In the genomic region with DNA sequence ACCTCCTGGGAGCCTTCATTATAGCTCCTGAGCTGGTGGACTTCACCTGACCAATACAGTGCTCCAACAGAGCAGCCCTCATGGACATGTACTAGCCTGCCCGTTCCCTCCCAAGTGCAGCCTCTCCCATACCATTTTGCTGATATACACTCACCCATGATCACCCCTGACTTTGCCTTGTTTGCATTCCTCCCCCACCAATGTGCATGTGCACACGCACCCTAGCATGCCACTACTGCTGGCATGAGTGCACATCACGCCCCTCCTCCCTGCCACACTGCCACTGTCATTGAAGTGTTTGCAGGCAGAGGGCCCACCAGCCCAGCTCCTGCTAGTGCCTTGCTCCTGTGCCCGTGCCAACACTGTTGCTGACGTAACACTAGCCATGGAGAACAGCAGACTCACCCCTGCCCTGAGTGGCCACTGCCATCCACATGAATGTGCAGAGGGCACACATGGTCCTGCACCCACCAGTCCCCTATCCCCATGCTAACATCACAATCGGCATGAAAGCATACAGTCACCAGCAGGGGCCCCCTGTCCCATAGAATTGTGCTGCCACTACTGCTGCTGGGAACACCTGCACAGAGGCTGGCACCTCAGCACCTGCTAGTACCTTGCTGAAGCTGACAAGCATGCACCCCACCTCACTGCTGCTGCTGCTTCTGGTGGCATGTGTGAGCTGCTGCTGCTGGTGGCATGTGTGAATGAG, we compare ENCODE assay signal across 15 cellular contexts.
DNase-seq lines count a peak whose midpoint lies in the region; ATAC-seq, FAIRE-seq and TF ChIP-seq lines count a peak whose summit lies in the region.
"Had no signal": no experiment of that assay in that cellular context is flagged by ENCODE, and none has a peak within 500 bp of the region (broad histone marks: within the 10 kb centered on the region; RNA-seq: fewer than 3 reads in every experiment).

No MANE protein-coding gene starts in this region.

- SMC1A ChIA-PET in GM12878 (lab: Charles Lee; ENCODE audit: uncharacterized antibody, unreplicated experiment), result no interaction called here

- H3K9ac ChIP-seq in HCT116 (ENCODE audit: low read length), result no peak overlapping the region
- H3K9ac ChIP-seq in GM12878 (ENCODE audit: control insufficient read depth, insufficient read depth, low read length), result no peak overlapping the region
- no peak overlapping the region for H3K9ac ChIP-seq in HepG2 (ENCODE audit: insufficient read depth, low read depth, low read length)

- no peaks in the 10 kb centered on the region for H3K9me2 ChIP-seq in HCT116 (ENCODE audit: insufficient read depth)

- H3K27ac ChIP-seq in HCT116 (ENCODE audit: low read depth, low read length) (no peak overlapping the region), GM12878 (ENCODE audit: control insufficient read depth, insufficient read depth) (no peak overlapping the region), HepG2 (ENCODE audit: extremely low read length, insufficient read depth, low read length) (no peak overlapping the region)
- H3K27ac ChIP-seq: skin epidermis had no signal

- POLR2A ChIA-PET in HCT116 (lab: Charles Lee), result no interaction called here
- POLR2A ChIA-PET in GM12878 (lab: Charles Lee), result no interaction called here
- POLR2A ChIA-PET in HepG2 (lab: Yijun Ruan, JAX), result no interaction called here

- H3K4me1 ChIP-seq in HCT116 (ENCODE audit: control insufficient read depth in 1 of 2, insufficient read depth in 2 of 2, low read length in 2 of 2), result peaks cover 0 to 3% of the 10 kb centered on the region in 2 experiments; a peak in 1 of 4 replicates
- H3K4me1 ChIP-seq in GM12878 (ENCODE audit: control insufficient read depth, insufficient read depth, low read length), result no peaks in the 10 kb centered on the region
- no peaks in the 10 kb centered on the region for H3K4me1 ChIP-seq in HepG2 (ENCODE audit: insufficient read depth, low read length)

- no peaks in the 10 kb centered on the region for H4K20me1 ChIP-seq in HCT116 (ENCODE audit: insufficient read depth)
- H4K20me1 ChIP-seq in GM12878 (ENCODE audit: control insufficient read depth, insufficient read depth), result no peaks in the 10 kb centered on the region
- H4K20me1 ChIP-seq in HepG2 (ENCODE audit: insufficient read depth, low read length), result no peaks in the 10 kb centered on the region

- in situ Hi-C loops in GM12878 (cut with MboI) (no loop called here), HepG2 (cut with HindIII; ENCODE audit: extremely low pct_ligation_motif_present, low pct_unique_long_range_greater_than_20kb) (no loop called here)

- no peak overlapping the region for H3K4me2 ChIP-seq in HCT116 (ENCODE audit: low read length)
- H3K4me2 ChIP-seq in GM12878 (ENCODE audit: control insufficient read depth, insufficient read depth), result no peak overlapping the region
- H3K4me2 ChIP-seq in HepG2 (ENCODE audit: low read depth, low read length), result no peak overlapping the region

- DNase-seq in NCI-H1417 (lab: John Stamatoyannopoulos, UW), result peak in 2 of 3 experiments; percentile 37 to 68
- DNase-seq in NCI-H1417 treated with DMSO at 0.1 percent for 48 hours (lab: John Stamatoyannopoulos, UW), result no peak
- no peak for DNase-seq in HCT116 (ENCODE audit: low read depth, low spot score)
- DNase-seq in GM12878 (ENCODE audit: low read depth, low spot score), result no peak
- DNase-seq in HepG2 (ENCODE audit: low spot score), result no peak
- DNase-seq in SKM-1 treated with dmso at 0.1 percent for 144 hours (lab: John Stamatoyannopoulos, UW; ENCODE audit: unreplicated experiment), result no peak
- DNase-seq: activated CD4-positive, alpha-beta T cell treated with anti-CD3 and anti-CD28 coated beads for 48 hours; CD4-positive, alpha-beta memory T cell; GF-D8; H7; NCI-H446 had no signal

- WGBS in GM12878 (ENCODE audit: insufficient coverage, insufficient replicate concordance, low lambda C conversion rate, missing lambda C conversion rate), result 22% methylated on average over 6 of the region's 6 CpGs
- 10% methylated on average over 5 of the region's 6 CpGs for WGBS in HepG2 (ENCODE audit: low lambda C conversion rate)

- CTCF ChIA-PET in HCT116 (lab: Charles Lee), result no interaction called here
- CTCF ChIA-PET in GM12878 (lab: Yijun Ruan, JAX), result interaction anchor here (0.8 kb wide), 1 partner anchor 56 kb away, joined by 3 read pairs; no protein-coding TSS in a partner anchor
- CTCF ChIA-PET in HepG2 (lab: Yijun Ruan, JAX; ENCODE audit: low intra/inter-chr PET ratio, low total read pairs), result no interaction called here

- ATAC-seq in HCT116 (peak; percentile 69), GM12878 (peak; percentile 37), HepG2 (peak; percentile 65), GM19023 (IDR thresholded peaks at IDR 0.05; ENCODE audit: unreplicated experiment) (no peak), GM21515 (IDR thresholded peaks at IDR 0.05; ENCODE audit: unreplicated experiment) (no peak)
- ATAC-seq: Panc1 had no signal

- RAD21 ChIA-PET in HCT116 (lab: Charles Lee; ENCODE audit: low non-redundant PET in 1 of 2, low total read pairs in 2 of 2, uncharacterized antibody in 2 of 2, unreplicated experiment in 2 of 2) (no interaction called here), GM12878 (lab: Charles Lee; ENCODE audit: unreplicated experiment) (no interaction called here)

- peaks cover 10% of the 10 kb centered on the region for H3K27me3 ChIP-seq in HCT116 (ENCODE audit: insufficient read depth, low read length)
- H3K27me3 ChIP-seq in GM12878 (replicated peaks in 1 of 2; ENCODE audit: control insufficient read depth in 2 of 2, insufficient read depth in 2 of 2, low read length in 1 of 2), result no peaks in the 10 kb centered on the region; a peak in 2 of 4 replicates
- H3K27me3 ChIP-seq in HepG2 (ENCODE audit: control insufficient read depth in 1 of 2, insufficient read depth in 2 of 2, low read length in 2 of 2), result peaks cover 0 to 13% of the 10 kb centered on the region in 2 experiments; a peak in 3 of 5 replicates

- 0 out of 2 replicates have a peak, but pooled peaks have one; percentile 11 for TF ChIP-seq RAD21 in HCT116 (IDR thresholded peaks at IDR 0.05; ENCODE audit: low read depth)
- TF ChIP-seq RAD21 in GM12878 (IDR thresholded peaks at IDR 0.05; ENCODE audit: insufficient read depth, low read depth, low read length), result no peak
- TF ChIP-seq RAD21 in HepG2 (CRISPR knock-in tag; IDR thresholded peaks at IDR 0.05), result no peak

- TF ChIP-seq CTCF in HCT116 (IDR thresholded peaks at IDR 0.05 in 2 of 3, conservative IDR thresholded peaks at IDR 0.05 in 1 of 3; ENCODE audit: borderline replicate concordance in 1 of 3, insufficient read depth in 1 of 3, low read depth in 2 of 3, low read length in 2 of 3) (0 out of 6 replicates have a peak, but pooled peaks of 2 of the 3 experiments have one; percentile 3 to 23), GM12878 (IDR thresholded peaks at IDR 0.05 in 2 of 3, conservative IDR thresholded peaks at IDR 0.05 in 1 of 3; ENCODE audit: control insufficient read depth in 2 of 3, extremely low read depth in 1 of 3, insufficient read depth in 1 of 3, low read depth in 3 of 3, low read length in 3 of 3) (no peak), HepG2 (CRISPR knock-in tag; IDR thresholded peaks at IDR 0.05) (0 out of 2 replicates have a peak, but pooled peaks have one; percentile 11)

- intact Hi-C loops in HCT116 (cut with micrococcal nuclease), result no loop called here
- intact Hi-C loops in GM12878 (cut with micrococcal nuclease; ENCODE audit: unreplicated experiment), result no loop called here
- intact Hi-C loops in HepG2 (cut with micrococcal nuclease; ENCODE audit: unreplicated experiment), result no loop called here

- H3K9me3 ChIP-seq in HCT116 (ENCODE audit: control insufficient read depth in 1 of 2, insufficient read depth in 1 of 2, low read depth in 1 of 2, low read length in 2 of 2) (no peaks in the 10 kb centered on the region), GM12878 (replicated peaks; ENCODE audit: control insufficient read depth, insufficient read depth, low read length) (no peaks in the 10 kb centered on the region), HepG2 (ENCODE audit: low read length) (no peaks in the 10 kb centered on the region)

- no peaks in the 10 kb centered on the region for H3K36me3 ChIP-seq in HCT116 (ENCODE audit: control insufficient read depth in 1 of 2, insufficient read depth in 2 of 2, low read length in 2 of 2)
- H3K36me3 ChIP-seq in GM12878 (ENCODE audit: control insufficient read depth in 2 of 2, insufficient read depth in 2 of 2, low read length in 1 of 2), result no peaks in the 10 kb centered on the region
- H3K36me3 ChIP-seq in HepG2 (replicated peaks in 1 of 2; ENCODE audit: control insufficient read depth in 1 of 2, insufficient read depth in 2 of 2, low read length in 2 of 2), result no peaks in the 10 kb centered on the region

- H2AFZ ChIP-seq in HCT116 (ENCODE audit: low read depth, low read length, poor library complexity, severe bottlenecking) (no peak overlapping the region), GM12878 (ENCODE audit: control insufficient read depth, low read depth, low read length) (no peak overlapping the region), HepG2 (ENCODE audit: low read length) (no peak overlapping the region)

- no peaks in the 10 kb centered on the region for H3K79me2 ChIP-seq in HCT116 (ENCODE audit: insufficient read depth, low read length)
- H3K79me2 ChIP-seq in GM12878 (ENCODE audit: control insufficient read depth, insufficient read depth, low read length), result no peaks in the 10 kb centered on the region
- H3K79me2 ChIP-seq in HepG2 (ENCODE audit: insufficient read depth, low read length), result no peaks in the 10 kb centered on the region

- no peak for TF ChIP-seq EP300 in GM12878 (IDR thresholded peaks at IDR 0.05; ENCODE audit: borderline replicate concordance in 1 of 2, control insufficient read depth in 1 of 2, low read depth in 2 of 2, low read length in 2 of 2)
- no peak for TF ChIP-seq EP300 in HepG2 (IDR thresholded peaks at IDR 0.05; ENCODE audit: low read depth in 2 of 2, low read length in 2 of 2)
- no peak for TF ChIP-seq EP300 in HepG2 (CRISPR knock-in tag; IDR thresholded peaks at IDR 0.05; ENCODE audit: borderline replicate concordance)

- no peak for TF ChIP-seq POLR2A in HCT116 (IDR thresholded peaks at IDR 0.05; ENCODE audit: borderline replicate concordance, extremely low read depth, insufficient read depth, insufficient read length)
- no peak for TF ChIP-seq POLR2A in GM12878 (IDR thresholded peaks at IDR 0.05; ENCODE audit: low read depth, low read length)
- TF ChIP-seq POLR2A in HepG2 (IDR thresholded peaks at IDR 0.05; ENCODE audit: insufficient read depth in 1 of 2, low read depth in 2 of 2, low read length in 2 of 2), result no peak

- FAIRE-seq in GM12878 (lab: Jason Lieb, UNC), result no peak
- FAIRE-seq in HepG2 (lab: Jason Lieb, UNC), result no peak

- BruUV-seq in HCT116 (replicated peaks; lab: Mats Ljungman, UMichigan) (no TSS peak), GM12878 (replicated peaks; lab: Mats Ljungman, UMichigan) (no TSS peak), HepG2 (replicated peaks; lab: Mats Ljungman, UMichigan) (no TSS peak)

- H3K4me3 ChIP-seq in HCT116 (replicated peaks in 1 of 2; ENCODE audit: low read depth in 1 of 2, low read length in 2 of 2) (no peak overlapping the region), GM12878 (no peak overlapping the region), HepG2 (replicated peaks in 1 of 3; ENCODE audit: insufficient read depth in 1 of 3, low read depth in 2 of 3, low read length in 3 of 3) (no peak overlapping the region)
- H3K4me3 ChIP-seq: skin epidermis had no signal

TF ChIP-seq in GM12878, 131 proteins besides CTCF, POLR2A, EP300 and RAD21 (continues in another document):
- TF ChIP-seq EED (IDR thresholded peaks at IDR 0.05; ENCODE audit: low read depth), result no peak

TF ChIP-seq in HepG2, 621 proteins besides CTCF, POLR2A, EP300 and RAD21 (continues in another document):
- TF ChIP-seq STAG1 (CRISPR knock-in tag; IDR thresholded peaks at IDR 0.05), result 0 out of 2 replicates have a peak, but pooled peaks have one; percentile 6

Comparison
In these comparisons a context has a peak if more than half of its experiments do, and no peak if none do; other contexts are left out.
1. DNase-seq: peak in NCI-H1417 (2 of 3); none in NCI-H1417 treated with DMSO at 0.1 percent for 48 hours (single experiment), HCT116 (single experiment), GM12878 (single experiment), HepG2 (single experiment) and SKM-1 treated with dmso at 0.1 percent for 144 hours (single experiment).
2. ATAC-seq: peak in HCT116 (single experiment), GM12878 (single experiment) and HepG2 (single experiment); none in GM19023 (single experiment) and GM21515 (single experiment).
3. CTCF ChIP-seq: peak in HCT116 (2 of 3) and HepG2 (single experiment); none in GM12878 (0 of 3).